ENCODE assay signal across 7 cellular contexts in genomic region chr6:35048631-35049083, GRCh38.
DNase-seq lines count a peak whose midpoint lies in the region; ATAC-seq and TF ChIP-seq lines count a peak whose summit lies in the region.

No MANE protein-coding gene starts in this region.

- H3K9me3 ChIP-seq in WERI-Rb-1 (ENCODE audit: severe bottlenecking), result no peaks in the 10 kb centered on the region

- H3K27ac ChIP-seq in WERI-Rb-1, result peak overlapping the region; percentile 97

- peaks cover 7% of the 10 kb centered on the region for H3K36me3 ChIP-seq in WERI-Rb-1

- no peaks in the 10 kb centered on the region for H3K9me3 Mint-ChIP-seq in osteocyte (ENCODE audit: unreplicated experiment)

- DNase-seq in HFF-Myc (ENCODE audit: extremely low read depth, low read depth) (no peak), WERI-Rb-1 (peak; percentile 96), foreskin fibroblast (peak; percentile 73 to 82), osteocyte (ENCODE audit: extremely low spot score, unreplicated experiment) (no peak), NCI-H146 (lab: John Stamatoyannopoulos, UW) (no peak), Kasumi-1 (lab: John Stamatoyannopoulos, UW) (no peak)

- H3K4me3 ChIP-seq in HFF-Myc (replicated peaks; ENCODE audit: low read depth, low read length), result no peak overlapping the region
- peak overlapping the region; percentile 30 for H3K4me3 ChIP-seq in WERI-Rb-1 (ENCODE audit: low read depth, low read length)
- peak overlapping the region in 1 of 2 donors; percentile 2 for H3K4me3 ChIP-seq in foreskin fibroblast (ENCODE audit: low read depth in 1 of 2, low read length in 2 of 2)

- no peaks in the 10 kb centered on the region for H3K27me3 Mint-ChIP-seq in osteocyte (ENCODE audit: unreplicated experiment)

- H3K27me3 ChIP-seq in WERI-Rb-1 (ENCODE audit: insufficient read depth, low read depth, severe bottlenecking), result no peaks in the 10 kb centered on the region

- H3K4me1 Mint-ChIP-seq in osteocyte (ENCODE audit: unreplicated experiment), result peaks cover 11% of the 10 kb centered on the region

- TF ChIP-seq CTCF in HFF-Myc (IDR thresholded peaks at IDR 0.05; ENCODE audit: low read depth, low read length, missing control alignments) (peak; percentile 24), WERI-Rb-1 (IDR thresholded peaks at IDR 0.05; ENCODE audit: low read depth, low read length) (peak; percentile 55), foreskin fibroblast (IDR thresholded peaks at IDR 0.05; ENCODE audit: low read depth, low read length) (peak; percentile 45), osteocyte (IDR thresholded peaks at IDR 0.05) (peak; percentile 13)

- no peak overlapping the region for H3K4me3 Mint-ChIP-seq in osteocyte (ENCODE audit: unreplicated experiment)

- ATAC-seq in HG03520 (IDR thresholded peaks at IDR 0.05; ENCODE audit: unreplicated experiment), result no peak

- no peak overlapping the region for H3K27ac Mint-ChIP-seq in osteocyte (ENCODE audit: unreplicated experiment)

- H3K36me3 Mint-ChIP-seq in osteocyte (ENCODE audit: unreplicated experiment), result no peaks in the 10 kb centered on the region

Comparison
In these comparisons a context has a peak if more than half of its experiments do, and no peak if none do; other contexts are left out.
1. DNase-seq: peak in WERI-Rb-1 (single experiment) and foreskin fibroblast (2 of 2); none in HFF-Myc (single experiment), osteocyte (single experiment), NCI-H146 (single experiment) and Kasumi-1 (0 of 2).
2. Peak in every context shown above with its lines, with median percentiles within 50 percentile points of each other: CTCF ChIP-seq.